In the genomic region with DNA sequence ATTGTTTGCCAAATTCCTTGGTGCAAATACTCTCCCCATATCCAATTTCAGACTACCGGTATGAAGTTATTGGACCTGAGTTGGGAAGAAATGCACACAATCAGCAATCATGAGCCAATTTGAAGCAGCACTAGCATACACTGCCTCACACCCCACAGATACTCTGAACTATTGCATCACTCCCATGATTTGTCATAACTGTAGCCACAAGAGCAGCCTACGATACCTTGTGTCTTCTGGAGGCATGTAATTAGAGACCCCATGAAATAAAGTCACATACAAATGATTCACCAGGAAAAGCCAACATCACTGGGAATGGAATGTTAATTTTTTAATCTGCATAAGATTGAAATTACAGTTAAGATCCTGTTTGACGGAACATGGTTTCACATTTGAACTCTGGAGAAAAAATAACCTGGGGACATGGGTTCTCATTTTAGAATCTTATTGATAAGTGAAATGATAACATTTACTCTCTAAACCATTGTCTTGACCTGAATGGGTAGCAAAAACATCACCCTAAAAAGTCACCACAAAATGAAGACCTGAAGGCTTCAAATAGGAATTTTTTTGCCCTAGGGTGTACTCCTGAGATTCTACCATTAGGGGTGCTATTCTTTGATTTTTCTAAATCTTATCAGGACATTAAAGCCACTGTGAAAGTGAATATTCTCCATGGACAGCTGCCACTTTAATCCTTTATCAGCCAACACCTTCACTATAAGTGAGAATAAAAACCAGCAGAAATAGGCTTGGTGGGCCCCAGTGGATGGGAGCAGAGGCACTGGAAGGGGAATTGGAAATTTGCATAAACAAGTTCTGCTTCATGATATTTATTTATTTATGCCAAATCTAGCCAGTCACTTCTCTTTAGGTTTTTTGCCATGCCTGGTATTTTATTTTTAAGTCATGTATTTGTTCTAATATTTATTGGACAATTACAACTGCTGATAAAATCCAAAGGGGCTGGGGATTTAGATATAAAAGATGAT, we compare ENCODE assay signal across 1 cellular context.
TF ChIP-seq lines count a peak whose summit lies in the region.

No MANE protein-coding gene starts in this region.

TF ChIP-seq in K562, 482 proteins besides CTCF, POLR2A, EP300 and RAD21 (continued from another document and continues in another):
- TF ChIP-seq, protein P1, sequence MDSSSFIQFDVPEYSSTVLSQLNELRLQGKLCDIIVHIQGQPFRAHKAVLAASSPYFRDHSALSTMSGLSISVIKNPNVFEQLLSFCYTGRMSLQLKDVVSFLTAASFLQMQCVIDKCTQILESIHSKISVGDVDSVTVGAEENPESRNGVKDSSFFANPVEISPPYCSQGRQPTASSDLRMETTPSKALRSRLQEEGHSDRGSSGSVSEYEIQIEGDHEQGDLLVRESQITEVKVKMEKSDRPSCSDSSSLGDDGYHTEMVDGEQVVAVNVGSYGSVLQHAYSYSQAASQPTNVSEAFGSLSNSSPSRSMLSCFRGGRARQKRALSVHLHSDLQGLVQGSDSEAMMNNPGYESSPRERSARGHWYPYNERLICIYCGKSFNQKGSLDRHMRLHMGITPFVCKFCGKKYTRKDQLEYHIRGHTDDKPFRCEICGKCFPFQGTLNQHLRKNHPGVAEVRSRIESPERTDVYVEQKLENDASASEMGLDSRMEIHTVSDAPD (CRISPR knock-in tag; IDR thresholded peaks at IDR 0.05), result no peak
- TF ChIP-seq MCM5 (IDR thresholded peaks at IDR 0.05; ENCODE audit: low read depth) (no peak), NFYB (IDR thresholded peaks at IDR 0.05; ENCODE audit: extremely low read depth, insufficient read length) (no peak), PHB (CRISPR knock-in tag; IDR thresholded peaks at IDR 0.05) (no peak), HMG20A (CRISPR knock-in tag; conservative IDR thresholded peaks at IDR 0.05) (no peak), MCM3 (IDR thresholded peaks at IDR 0.05) (no peak), RBM14 (IDR thresholded peaks at IDR 0.05; ENCODE audit: borderline replicate concordance, insufficient read depth, low read depth, low read length) (no peak), CEBPG (CRISPR knock-in tag; IDR thresholded peaks at IDR 0.05) (peak; percentile 98), CEBPG (tag; conservative IDR thresholded peaks at IDR 0.05 in 1 of 2, IDR thresholded peaks at IDR 0.05 in 1 of 2) (peak; percentile 98 to 99), ZNF184 (CRISPR knock-in tag; IDR thresholded peaks at IDR 0.05) (no peak), ZNF175 (CRISPR knock-in tag; IDR thresholded peaks at IDR 0.05; ENCODE audit: low read depth) (peak; percentile 56; the same call in 1 of the 2 replicates), PRMT5 (CRISPR knock-in tag; IDR thresholded peaks at IDR 0.05) (no peak), ZNF766 (CRISPR knock-in tag; conservative IDR thresholded peaks at IDR 0.05) (peak; percentile 75; the same call in 1 of the 2 replicates), FOS (IDR thresholded peaks at IDR 0.05; ENCODE audit: extremely low read depth, insufficient read length) (no peak), NR2C2 (CRISPR knock-in tag; IDR thresholded peaks at IDR 0.05) (no peak), NR2C2 (tag; IDR thresholded peaks at IDR 0.05) (peak; percentile 50; the same call in 1 of the 2 replicates), MECOM (CRISPR knock-in tag; IDR thresholded peaks at IDR 0.05) (no peak), ZNF165 (CRISPR knock-in tag; IDR thresholded peaks at IDR 0.05; ENCODE audit: borderline replicate concordance) (0 out of 2 replicates have a peak, but pooled peaks have one; percentile 45), ZNF121 (CRISPR knock-in tag; conservative IDR thresholded peaks at IDR 0.05) (no peak), ZNF140 (CRISPR knock-in tag; IDR thresholded peaks at IDR 0.05) (no peak), CBX3 (IDR thresholded peaks at IDR 0.05; ENCODE audit: borderline replicate concordance in 1 of 2, low read length in 2 of 2) (peak in 1 of 2 experiments; percentile 6; a peak in 1 of 3 replicates), RBM34 (IDR thresholded peaks at IDR 0.05; ENCODE audit: borderline replicate concordance, insufficient read depth, low read length) (no peak), MBD2 (IDR thresholded peaks at IDR 0.05; ENCODE audit: borderline replicate concordance, low read depth) (no peak), GATAD2B (IDR thresholded peaks at IDR 0.05; ENCODE audit: borderline replicate concordance) (0 out of 2 replicates have a peak, but pooled peaks have one; percentile 28), CAMTA2 (CRISPR knock-in tag; conservative IDR thresholded peaks at IDR 0.05) (no peak), CBFA2T3 (IDR thresholded peaks at IDR 0.05) (peak; percentile 56), ZNF347 (CRISPR knock-in tag; IDR thresholded peaks at IDR 0.05; ENCODE audit: low read depth) (no peak), ZNF444 (CRISPR knock-in tag; IDR thresholded peaks at IDR 0.05) (no peak), MCM2 (IDR thresholded peaks at IDR 0.05; ENCODE audit: low read depth) (no peak), OTX1 (CRISPR knock-in tag; IDR thresholded peaks at IDR 0.05) (no peak), ZNF584 (CRISPR knock-in tag; IDR thresholded peaks at IDR 0.05; ENCODE audit: low read depth) (peak; percentile 42; the same call in 1 of the 2 replicates), HNRNPL (IDR thresholded peaks at IDR 0.05; ENCODE audit: low read depth, low read length) (no peak), POLR2AphosphoS2 (IDR thresholded peaks at IDR 0.05; ENCODE audit: low read length) (no peak), EP400 (IDR thresholded peaks at IDR 0.05) (peak; percentile 48; the same call in 1 of the 2 replicates)
- TF ChIP-seq, protein P2, sequence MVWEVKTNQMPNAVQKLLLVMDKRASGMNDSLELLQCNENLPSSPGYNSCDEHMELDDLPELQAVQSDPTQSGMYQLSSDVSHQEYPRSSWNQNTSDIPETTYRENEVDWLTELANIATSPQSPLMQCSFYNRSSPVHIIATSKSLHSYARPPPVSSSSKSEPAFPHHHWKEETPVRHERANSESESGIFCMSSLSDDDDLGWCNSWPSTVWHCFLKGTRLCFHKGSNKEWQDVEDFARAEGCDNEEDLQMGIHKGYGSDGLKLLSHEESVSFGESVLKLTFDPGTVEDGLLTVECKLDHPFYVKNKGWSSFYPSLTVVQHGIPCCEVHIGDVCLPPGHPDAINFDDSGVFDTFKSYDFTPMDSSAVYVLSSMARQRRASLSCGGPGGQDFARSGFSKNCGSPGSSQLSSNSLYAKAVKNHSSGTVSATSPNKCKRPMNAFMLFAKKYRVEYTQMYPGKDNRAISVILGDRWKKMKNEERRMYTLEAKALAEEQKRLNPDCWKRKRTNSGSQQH (CRISPR knock-in tag; IDR thresholded peaks at IDR 0.05), result no peak
- TF ChIP-seq, protein P3, sequence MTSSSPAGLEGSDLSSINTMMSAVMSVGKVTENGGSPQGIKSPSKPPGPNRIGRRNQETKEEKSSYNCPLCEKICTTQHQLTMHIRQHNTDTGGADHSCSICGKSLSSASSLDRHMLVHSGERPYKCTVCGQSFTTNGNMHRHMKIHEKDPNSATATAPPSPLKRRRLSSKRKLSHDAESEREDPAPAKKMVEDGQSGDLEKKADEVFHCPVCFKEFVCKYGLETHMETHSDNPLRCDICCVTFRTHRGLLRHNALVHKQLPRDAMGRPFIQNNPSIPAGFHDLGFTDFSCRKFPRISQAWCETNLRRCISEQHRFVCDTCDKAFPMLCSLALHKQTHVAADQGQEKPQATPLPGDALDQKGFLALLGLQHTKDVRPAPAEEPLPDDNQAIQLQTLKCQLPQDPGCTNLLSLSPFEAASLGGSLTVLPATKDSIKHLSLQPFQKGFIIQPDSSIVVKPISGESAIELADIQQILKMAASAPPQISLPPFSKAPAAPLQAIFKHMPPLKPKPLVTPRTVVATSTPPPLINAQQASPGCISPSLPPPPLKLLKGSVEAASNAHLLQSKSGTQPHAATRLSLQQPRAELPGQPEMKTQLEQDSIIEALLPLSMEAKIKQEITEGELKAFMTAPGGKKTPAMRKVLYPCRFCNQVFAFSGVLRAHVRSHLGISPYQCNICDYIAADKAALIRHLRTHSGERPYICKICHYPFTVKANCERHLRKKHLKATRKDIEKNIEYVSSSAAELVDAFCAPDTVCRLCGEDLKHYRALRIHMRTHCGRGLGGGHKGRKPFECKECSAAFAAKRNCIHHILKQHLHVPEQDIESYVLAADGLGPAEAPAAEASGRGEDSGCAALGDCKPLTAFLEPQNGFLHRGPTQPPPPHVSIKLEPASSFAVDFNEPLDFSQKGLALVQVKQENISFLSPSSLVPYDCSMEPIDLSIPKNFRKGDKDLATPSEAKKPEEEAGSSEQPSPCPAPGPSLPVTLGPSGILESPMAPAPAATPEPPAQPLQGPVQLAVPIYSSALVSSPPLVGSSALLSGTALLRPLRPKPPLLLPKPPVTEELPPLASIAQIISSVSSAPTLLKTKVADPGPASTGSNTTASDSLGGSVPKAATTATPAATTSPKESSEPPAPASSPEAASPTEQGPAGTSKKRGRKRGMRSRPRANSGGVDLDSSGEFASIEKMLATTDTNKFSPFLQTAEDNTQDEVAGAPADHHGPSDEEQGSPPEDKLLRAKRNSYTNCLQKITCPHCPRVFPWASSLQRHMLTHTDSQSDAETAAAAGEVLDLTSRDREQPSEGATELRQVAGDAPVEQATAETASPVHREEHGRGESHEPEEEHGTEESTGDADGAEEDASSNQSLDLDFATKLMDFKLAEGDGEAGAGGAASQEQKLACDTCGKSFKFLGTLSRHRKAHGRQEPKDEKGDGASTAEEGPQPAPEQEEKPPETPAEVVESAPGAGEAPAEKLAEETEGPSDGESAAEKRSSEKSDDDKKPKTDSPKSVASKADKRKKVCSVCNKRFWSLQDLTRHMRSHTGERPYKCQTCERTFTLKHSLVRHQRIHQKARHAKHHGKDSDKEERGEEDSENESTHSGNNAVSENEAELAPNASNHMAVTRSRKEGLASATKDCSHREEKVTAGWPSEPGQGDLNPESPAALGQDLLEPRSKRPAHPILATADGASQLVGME (CRISPR knock-in tag; IDR thresholded peaks at IDR 0.05), result peak; percentile 30; the same call in 1 of the 2 replicates
- TF ChIP-seq, protein P4, sequence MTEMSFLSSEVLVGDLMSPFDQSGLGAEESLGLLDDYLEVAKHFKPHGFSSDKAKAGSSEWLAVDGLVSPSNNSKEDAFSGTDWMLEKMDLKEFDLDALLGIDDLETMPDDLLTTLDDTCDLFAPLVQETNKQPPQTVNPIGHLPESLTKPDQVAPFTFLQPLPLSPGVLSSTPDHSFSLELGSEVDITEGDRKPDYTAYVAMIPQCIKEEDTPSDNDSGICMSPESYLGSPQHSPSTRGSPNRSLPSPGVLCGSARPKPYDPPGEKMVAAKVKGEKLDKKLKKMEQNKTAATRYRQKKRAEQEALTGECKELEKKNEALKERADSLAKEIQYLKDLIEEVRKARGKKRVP (CRISPR knock-in tag; IDR thresholded peaks at IDR 0.05), result peak; percentile 92
- TF ChIP-seq, protein P5, sequence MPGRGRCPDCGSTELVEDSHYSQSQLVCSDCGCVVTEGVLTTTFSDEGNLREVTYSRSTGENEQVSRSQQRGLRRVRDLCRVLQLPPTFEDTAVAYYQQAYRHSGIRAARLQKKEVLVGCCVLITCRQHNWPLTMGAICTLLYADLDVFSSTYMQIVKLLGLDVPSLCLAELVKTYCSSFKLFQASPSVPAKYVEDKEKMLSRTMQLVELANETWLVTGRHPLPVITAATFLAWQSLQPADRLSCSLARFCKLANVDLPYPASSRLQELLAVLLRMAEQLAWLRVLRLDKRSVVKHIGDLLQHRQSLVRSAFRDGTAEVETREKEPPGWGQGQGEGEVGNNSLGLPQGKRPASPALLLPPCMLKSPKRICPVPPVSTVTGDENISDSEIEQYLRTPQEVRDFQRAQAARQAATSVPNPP (IDR thresholded peaks at IDR 0.05; ENCODE audit: borderline replicate concordance, insufficient read depth, insufficient read length), result no peak
- TF ChIP-seq, protein P6, sequence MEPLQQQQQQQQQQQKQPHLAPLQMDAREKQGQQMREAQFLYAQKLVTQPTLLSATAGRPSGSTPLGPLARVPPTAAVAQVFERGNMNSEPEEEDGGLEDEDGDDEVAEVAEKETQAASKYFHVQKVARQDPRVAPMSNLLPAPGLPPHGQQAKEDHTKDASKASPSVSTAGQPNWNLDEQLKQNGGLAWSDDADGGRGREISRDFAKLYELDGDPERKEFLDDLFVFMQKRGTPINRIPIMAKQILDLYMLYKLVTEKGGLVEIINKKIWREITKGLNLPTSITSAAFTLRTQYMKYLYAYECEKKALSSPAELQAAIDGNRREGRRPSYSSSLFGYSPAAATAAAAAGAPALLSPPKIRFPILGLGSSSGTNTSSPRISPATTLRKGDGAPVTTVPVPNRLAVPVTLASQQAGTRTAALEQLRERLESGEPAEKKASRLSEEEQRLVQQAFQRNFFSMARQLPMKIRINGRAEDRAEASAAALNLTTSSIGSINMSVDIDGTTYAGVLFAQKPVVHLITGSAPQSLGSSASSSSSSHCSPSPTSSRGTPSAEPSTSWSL (CRISPR knock-in tag; IDR thresholded peaks at IDR 0.05; ENCODE audit: borderline replicate concordance), result no peak
- TF ChIP-seq, protein P7, sequence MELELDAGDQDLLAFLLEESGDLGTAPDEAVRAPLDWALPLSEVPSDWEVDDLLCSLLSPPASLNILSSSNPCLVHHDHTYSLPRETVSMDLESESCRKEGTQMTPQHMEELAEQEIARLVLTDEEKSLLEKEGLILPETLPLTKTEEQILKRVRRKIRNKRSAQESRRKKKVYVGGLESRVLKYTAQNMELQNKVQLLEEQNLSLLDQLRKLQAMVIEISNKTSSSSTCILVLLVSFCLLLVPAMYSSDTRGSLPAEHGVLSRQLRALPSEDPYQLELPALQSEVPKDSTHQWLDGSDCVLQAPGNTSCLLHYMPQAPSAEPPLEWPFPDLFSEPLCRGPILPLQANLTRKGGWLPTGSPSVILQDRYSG (tag; conservative IDR thresholded peaks at IDR 0.05; ENCODE audit: low read depth), result no peak
- TF ChIP-seq, protein P8, sequence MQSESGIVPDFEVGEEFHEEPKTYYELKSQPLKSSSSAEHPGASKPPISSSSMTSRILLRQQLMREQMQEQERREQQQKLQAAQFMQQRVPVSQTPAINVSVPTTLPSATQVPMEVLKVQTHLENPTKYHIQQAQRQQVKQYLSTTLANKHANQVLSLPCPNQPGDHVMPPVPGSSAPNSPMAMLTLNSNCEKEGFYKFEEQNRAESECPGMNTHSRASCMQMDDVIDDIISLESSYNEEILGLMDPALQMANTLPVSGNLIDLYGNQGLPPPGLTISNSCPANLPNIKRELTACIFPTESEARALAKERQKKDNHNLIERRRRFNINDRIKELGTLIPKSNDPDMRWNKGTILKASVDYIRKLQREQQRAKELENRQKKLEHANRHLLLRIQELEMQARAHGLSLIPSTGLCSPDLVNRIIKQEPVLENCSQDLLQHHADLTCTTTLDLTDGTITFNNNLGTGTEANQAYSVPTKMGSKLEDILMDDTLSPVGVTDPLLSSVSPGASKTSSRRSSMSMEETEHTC (IDR thresholded peaks at IDR 0.05), result no peak
- TF ChIP-seq, protein P9, sequence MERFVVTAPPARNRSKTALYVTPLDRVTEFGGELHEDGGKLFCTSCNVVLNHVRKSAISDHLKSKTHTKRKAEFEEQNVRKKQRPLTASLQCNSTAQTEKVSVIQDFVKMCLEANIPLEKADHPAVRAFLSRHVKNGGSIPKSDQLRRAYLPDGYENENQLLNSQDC (CRISPR knock-in tag; IDR thresholded peaks at IDR 0.05), result no peak
- TF ChIP-seq, protein P10, sequence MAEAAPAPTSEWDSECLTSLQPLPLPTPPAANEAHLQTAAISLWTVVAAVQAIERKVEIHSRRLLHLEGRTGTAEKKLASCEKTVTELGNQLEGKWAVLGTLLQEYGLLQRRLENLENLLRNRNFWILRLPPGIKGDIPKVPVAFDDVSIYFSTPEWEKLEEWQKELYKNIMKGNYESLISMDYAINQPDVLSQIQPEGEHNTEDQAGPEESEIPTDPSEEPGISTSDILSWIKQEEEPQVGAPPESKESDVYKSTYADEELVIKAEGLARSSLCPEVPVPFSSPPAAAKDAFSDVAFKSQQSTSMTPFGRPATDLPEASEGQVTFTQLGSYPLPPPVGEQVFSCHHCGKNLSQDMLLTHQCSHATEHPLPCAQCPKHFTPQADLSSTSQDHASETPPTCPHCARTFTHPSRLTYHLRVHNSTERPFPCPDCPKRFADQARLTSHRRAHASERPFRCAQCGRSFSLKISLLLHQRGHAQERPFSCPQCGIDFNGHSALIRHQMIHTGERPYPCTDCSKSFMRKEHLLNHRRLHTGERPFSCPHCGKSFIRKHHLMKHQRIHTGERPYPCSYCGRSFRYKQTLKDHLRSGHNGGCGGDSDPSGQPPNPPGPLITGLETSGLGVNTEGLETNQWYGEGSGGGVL (CRISPR knock-in tag; IDR thresholded peaks at IDR 0.05), result no peak
